7 cellular contexts compared by ENCODE assay signal in the genomic region with DNA sequence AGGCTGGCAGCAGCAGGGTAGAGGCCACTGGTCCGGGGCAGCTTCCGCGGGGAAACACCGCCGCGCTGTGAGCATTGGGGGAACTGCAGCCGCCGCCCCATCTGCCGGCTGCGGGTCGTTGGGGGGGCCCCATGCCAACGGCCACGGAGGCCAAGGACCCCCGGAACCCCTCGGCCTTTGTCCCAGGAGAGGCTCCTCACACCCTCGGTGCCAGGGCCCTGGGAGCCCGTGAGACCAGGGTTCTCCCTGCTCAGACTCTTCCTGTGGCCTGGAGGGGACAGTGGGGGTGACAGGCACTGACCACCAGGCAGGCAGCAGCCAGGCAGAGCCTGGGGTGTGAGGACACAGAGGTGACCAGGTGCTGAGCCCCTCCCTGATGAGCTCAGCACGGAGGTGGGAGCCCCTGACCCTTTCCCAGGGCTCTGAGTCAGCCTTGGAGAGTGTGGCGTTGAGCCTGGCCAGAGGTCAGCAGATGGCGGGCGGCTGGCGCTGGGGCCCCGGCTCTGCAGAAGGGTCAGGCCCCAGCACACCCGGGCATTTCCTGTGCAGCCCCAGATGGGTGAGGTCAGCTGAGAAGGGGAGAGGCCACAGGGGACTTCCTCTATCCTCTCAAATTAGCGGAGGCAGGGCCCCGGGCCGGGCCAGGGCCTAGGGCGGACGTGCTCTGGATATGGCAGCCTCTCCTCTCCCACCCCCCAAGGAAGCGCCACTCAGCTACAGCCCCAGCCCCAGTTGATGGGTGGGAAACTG. TPM values are rescaled to one million over a fixed set of nuclear protein-coding genes. Genes with fewer than 3 reads are reported as not detected.
DNase-seq lines count a peak whose midpoint lies in the region; ATAC-seq and TF ChIP-seq lines count a peak whose summit lies in the region.

No MANE protein-coding gene starts in this region.

- H3K4me1 Mint-ChIP-seq in natural killer cell treated with Interleukin-12 subunit alpha and Interleukin-12 subunit beta and Interleukin-15 and Interleukin-18, amount 100 ng/mL, for 72 hours (ENCODE audit: low read depth in 2 of 2) = no peaks in the 10 kb centered on the region

- in situ Hi-C loops in GM13977 (cut with MboI; ENCODE audit: low pct_unique_long_range_greater_than_20kb, low sequenced_read_pairs, unreplicated experiment) = no loop called here

- TF ChIP-seq CTCF in GM13977 (IDR thresholded peaks at IDR 0.05; ENCODE audit: extremely low read depth, insufficient read depth, missing control alignments) = peak; percentile 82
- TF ChIP-seq CTCF in NB4 (IDR thresholded peaks at IDR 0.05; ENCODE audit: low read depth, low read length) = peak; percentile 75
- peak; percentile 78 for TF ChIP-seq CTCF in epithelial cell of proximal tubule (conservative IDR thresholded peaks at IDR 0.05; ENCODE audit: low read depth, low read length)

- H3K27me3 Mint-ChIP-seq in natural killer cell treated with Interleukin-12 subunit alpha and Interleukin-12 subunit beta and Interleukin-15 and Interleukin-18, amount 100 ng/mL, for 72 hours = peaks cover 13 to 23% of the 10 kb centered on the region in 2 donors

- no peak for TF ChIP-seq POLR2A in NB4 (IDR thresholded peaks at IDR 0.05; ENCODE audit: extremely low read depth, insufficient read length)

- no peak overlapping the region for H3K4me3 ChIP-seq in NB4 (ENCODE audit: low read depth, low read length)
- no peak overlapping the region for H3K4me3 ChIP-seq in epithelial cell of proximal tubule (ENCODE audit: low read depth, low read length)

- H3K36me3 Mint-ChIP-seq in natural killer cell treated with Interleukin-12 subunit alpha and Interleukin-12 subunit beta and Interleukin-15 and Interleukin-18, amount 100 ng/mL, for 72 hours = no peaks in the 10 kb centered on the region

- DNase-seq in GM13977 (ENCODE audit: low spot score) = peak; percentile 91
- peak; percentile 70 for DNase-seq in NB4 (ENCODE audit: low read depth)
- peak; percentile 31 for DNase-seq in activated CD8-positive, alpha-beta memory T cell treated with anti-CD3 and anti-CD28 coated beads, Interleukin-2, amount 50 U/mL, for 1 hour (ENCODE audit: extremely low read depth)
- DNase-seq in epithelial cell of proximal tubule (ENCODE audit: low read depth) = no peak
- DNase-seq in natural killer cell treated with Interleukin-12 subunit alpha and Interleukin-12 subunit beta and Interleukin-15 and Interleukin-18, amount 100 ng/mL, for 72 hours (ENCODE audit: low spot score) = no peak
- peak; percentile 71 for DNase-seq in stimulated activated naive CD4-positive, alpha-beta T cell treated with Interleukin-2 at 50 U/mL for 16 hours (lab: John Stamatoyannopoulos, UW)
- DNase-seq in NCI-H1105 treated with DMSO at 0.1 percent for 48 hours (lab: John Stamatoyannopoulos, UW) = no peak

- no peaks in the 10 kb centered on the region for H3K9me3 Mint-ChIP-seq in natural killer cell treated with Interleukin-12 subunit alpha and Interleukin-12 subunit beta and Interleukin-15 and Interleukin-18, amount 100 ng/mL, for 72 hours

- H3K27ac Mint-ChIP-seq in natural killer cell treated with Interleukin-12 subunit alpha and Interleukin-12 subunit beta and Interleukin-15 and Interleukin-18, amount 100 ng/mL, for 72 hours = no peak overlapping the region

- no peak overlapping the region for H3K4me3 Mint-ChIP-seq in natural killer cell treated with Interleukin-12 subunit alpha and Interleukin-12 subunit beta and Interleukin-15 and Interleukin-18, amount 100 ng/mL, for 72 hours

- ATAC-seq in natural killer cell treated with Interleukin-12 subunit alpha and Interleukin-12 subunit beta and Interleukin-15 and Interleukin-18, amount 100 ng/mL, for 72 hours = peak; percentile 88 to 92

RNA-seq across cellular contexts. Expression of gene EGFL7, which starts 17.9 kb away (rescaled TPM):
- 15.6 and 35.0 TPM in 2 replicates for total RNA-seq in epithelial cell of proximal tubule
- total RNA-seq in natural killer cell treated with Interleukin-12 subunit alpha and Interleukin-12 subunit beta and Interleukin-15 and Interleukin-18, amount 100 ng/mL, for 72 hours = under 1 TPM; 0.36 to 0.52 TPM

RNA-seq across cellular contexts. Expression of gene AGPAT2, which starts 42.5 kb away (rescaled TPM):
- total RNA-seq in epithelial cell of proximal tubule = 40.5 and 71.3 TPM in 2 replicates
- total RNA-seq in natural killer cell treated with Interleukin-12 subunit alpha and Interleukin-12 subunit beta and Interleukin-15 and Interleukin-18, amount 100 ng/mL, for 72 hours = 1 to 10 TPM; 6.1 to 8.9 TPM

Comparison
In these comparisons a context has a peak if more than half of its experiments do, and no peak if none do; other contexts are left out.
1. DNase-seq: peak in GM13977 (single experiment), NB4 (single experiment), activated CD8-positive, alpha-beta memory T cell treated with anti-CD3 and anti-CD28 coated beads, Interleukin-2, amount 50 U/mL, for 1 hour (single experiment) and stimulated activated naive CD4-positive, alpha-beta T cell treated with Interleukin-2 at 50 U/mL for 16 hours (single experiment); none in epithelial cell of proximal tubule (single experiment), natural killer cell treated with Interleukin-12 subunit alpha and Interleukin-12 subunit beta and Interleukin-15 and Interleukin-18, amount 100 ng/mL, for 72 hours (single experiment) and NCI-H1105 treated with DMSO at 0.1 percent for 48 hours (single experiment).
2. RNA of gene EGFL7, which starts 17.9 kb away (total RNA-seq): 15.6 to 35.0 TPM in epithelial cell of proximal tubule; 0.36 to 0.52 TPM in natural killer cell treated with Interleukin-12 subunit alpha and Interleukin-12 subunit beta and Interleukin-15 and Interleukin-18, amount 100 ng/mL, for 72 hours; every median in the first group is over 10 times any median in the second.
3. Peak in every context shown above with its lines, with median percentiles within 50 percentile points of each other: CTCF ChIP-seq.